Comparison of ENCODE assay signal across 13 cellular contexts in genomic region chr5:123429221-123429954, GRCh38. TPM values are rescaled to one million over a fixed set of nuclear protein-coding genes. Genes with fewer than 3 reads are reported as not detected.
A peak's percentile ranks its signal among the peaks of the same experiment; 100 is the strongest.
DNase-seq lines count a peak whose midpoint lies in the region; ATAC-seq and TF ChIP-seq lines count a peak whose summit lies in the region.
"Had no signal": no experiment of that assay in that cellular context is flagged by ENCODE, and none has a peak within 500 bp of the region (broad histone marks: within the 10 kb centered on the region; RNA-seq: fewer than 3 reads in every experiment).

No MANE protein-coding gene starts in this region.

- peaks cover 3 to 10% (median 6%) of the 10 kb centered on the region in 4 donors for H3K4me1 Mint-ChIP-seq in CD4-positive, CD25-positive, alpha-beta regulatory T cell
- no peaks in the 10 kb centered on the region for H3K4me1 Mint-ChIP-seq in neural progenitor cell

- H3K9me3 Mint-ChIP-seq in CD4-positive, CD25-positive, alpha-beta regulatory T cell, result peaks cover 0 to 3% (median 0%) of the 10 kb centered on the region in 7 donors
- peaks cover 2% of the 10 kb centered on the region for H3K9me3 Mint-ChIP-seq in neural progenitor cell
- H3K9me3 Mint-ChIP-seq: CD4-positive, alpha-beta memory T cell; stimulated activated effector memory CD8-positive, alpha-beta T cell treated with anti-CD3 and anti-CD28 coated beads, Interleukin-12 subunit alpha, Interleukin-12 subunit beta, amount 100 ng/mL, for 72 hours had no signal

- no peak overlapping the region for H3K4me3 ChIP-seq in CD4-positive, CD25-positive, alpha-beta regulatory T cell (ENCODE audit: low read depth, low read length)
- H3K4me3 ChIP-seq in HL-60 (replicated peaks; ENCODE audit: insufficient read depth, low read length), result no peak overlapping the region
- no peak overlapping the region for H3K4me3 ChIP-seq in choroid plexus epithelial cell (ENCODE audit: low read depth, low read length)
- H3K4me3 ChIP-seq in neural progenitor cell, result no peak overlapping the region
- H3K4me3 ChIP-seq in adrenal gland, result no peak overlapping the region
- H3K4me3 ChIP-seq: uterus had no signal

- 87 to 93% (median 88%) methylated on average over 3 of the region's 3 CpGs for WGBS in adrenal gland, 4 donors

- H3K36me3 Mint-ChIP-seq in CD4-positive, CD25-positive, alpha-beta regulatory T cell, result no peaks in the 10 kb centered on the region
- H3K36me3 Mint-ChIP-seq in neural progenitor cell, result no peaks in the 10 kb centered on the region
- H3K36me3 Mint-ChIP-seq: CD4-positive, alpha-beta memory T cell; stimulated activated effector memory CD8-positive, alpha-beta T cell treated with anti-CD3 and anti-CD28 coated beads, Interleukin-12 subunit alpha, Interleukin-12 subunit beta, amount 100 ng/mL, for 72 hours had no signal

- no peak overlapping the region for H3K9ac ChIP-seq in neural progenitor cell

- no peaks in the 10 kb centered on the region for H3K27me3 ChIP-seq in CD4-positive, CD25-positive, alpha-beta regulatory T cell (ENCODE audit: control insufficient read depth, insufficient read depth, low read length)
- H3K27me3 ChIP-seq in HL-60 (ENCODE audit: insufficient read depth, poor library complexity, severe bottlenecking), result no peaks in the 10 kb centered on the region
- H3K27me3 ChIP-seq in neural progenitor cell, result no peaks in the 10 kb centered on the region
- H3K27me3 ChIP-seq in adrenal gland, result no peaks in the 10 kb centered on the region
- H3K27me3 ChIP-seq: uterus had no signal

- TF ChIP-seq POLR2A in adrenal gland (IDR thresholded peaks at IDR 0.05), result no peak

- DNase-seq in CD4-positive, CD25-positive, alpha-beta regulatory T cell, result no peak
- DNase-seq in HL-60 (ENCODE audit: low read depth in 1 of 2, low spot score in 1 of 2), result no peak
- peak; percentile 36 for DNase-seq in choroid plexus epithelial cell (ENCODE audit: low read depth)
- no peak for DNase-seq in neural progenitor cell (ENCODE audit: low spot score)
- no peak for DNase-seq in adrenal gland
- DNase-seq: activated B cell treated with CpG ODN at 0.5 μM for 24 hours; activated T-cell treated with anti-CD3 and anti-CD28 coated beads for 4 hours; CD4-positive, alpha-beta memory T cell; stimulated activated CD4-positive, alpha-beta T cell treated with anti-CD3 and anti-CD28 coated beads, Interleukin-4, amount 100 ng/mL, for 4 hours; uterus had no signal

- no peak for TF ChIP-seq CTCF in HL-60 (IDR thresholded peaks at IDR 0.05; ENCODE audit: insufficient read depth, low read length)
- TF ChIP-seq CTCF in choroid plexus epithelial cell (conservative IDR thresholded peaks at IDR 0.05; ENCODE audit: low read depth, low read length), result no peak
- no peak for TF ChIP-seq CTCF in neural progenitor cell (IDR thresholded peaks at IDR 0.05)
- no peak for TF ChIP-seq CTCF in adrenal gland (IDR thresholded peaks at IDR 0.05)

- H4K20me1 ChIP-seq in neural progenitor cell (ENCODE audit: low read depth), result no peaks in the 10 kb centered on the region

- H3F3A ChIP-seq in neural progenitor cell (ENCODE audit: low read depth), result no peaks in the 10 kb centered on the region

- no peaks in the 10 kb centered on the region for H3K79me2 ChIP-seq in neural progenitor cell (ENCODE audit: low read depth)

- no peak for ATAC-seq in CD4-positive, CD25-positive, alpha-beta regulatory T cell (ENCODE audit: low read depth in 2 of 2)
- ATAC-seq in HG02571 (IDR thresholded peaks at IDR 0.05; ENCODE audit: unreplicated experiment) (no peak), GM18868 (IDR thresholded peaks at IDR 0.05; ENCODE audit: unreplicated experiment) (no peak)
- ATAC-seq: stimulated activated effector memory CD8-positive, alpha-beta T cell treated with anti-CD3 and anti-CD28 coated beads, Interleukin-12 subunit alpha, Interleukin-12 subunit beta, amount 100 ng/mL, for 72 hours had no signal

- no peak overlapping the region for H3K4me2 ChIP-seq in neural progenitor cell

- no peak overlapping the region for H3K27ac ChIP-seq in CD4-positive, CD25-positive, alpha-beta regulatory T cell (ENCODE audit: insufficient read depth, low read length, poor library complexity, severe bottlenecking)
- H3K27ac ChIP-seq in HL-60 (replicated peaks) (peak overlapping the region; percentile 94), neural progenitor cell (no peak overlapping the region), adrenal gland (no peak overlapping the region)
- H3K27ac ChIP-seq: uterus had no signal

- H3K4me3 Mint-ChIP-seq in CD4-positive, CD25-positive, alpha-beta regulatory T cell, result no peak overlapping the region
- H3K4me3 Mint-ChIP-seq in neural progenitor cell, result no peak overlapping the region
- H3K4me3 Mint-ChIP-seq: activated B cell treated with CpG ODN at 0.5 μM for 24 hours; CD4-positive, alpha-beta memory T cell; stimulated activated effector memory CD8-positive, alpha-beta T cell treated with anti-CD3 and anti-CD28 coated beads, Interleukin-12 subunit alpha, Interleukin-12 subunit beta, amount 100 ng/mL, for 72 hours had no signal

- H3K27me3 Mint-ChIP-seq in CD4-positive, CD25-positive, alpha-beta regulatory T cell, result peaks cover 9% of the 10 kb centered on the region
- peaks cover 2% of the 10 kb centered on the region for H3K27me3 Mint-ChIP-seq in neural progenitor cell (ENCODE audit: insufficient read depth, low read depth)

- H2AFZ ChIP-seq in neural progenitor cell (replicated peaks), result no peak overlapping the region

- intact Hi-C loops in adrenal gland (cut with DNase I), result loop anchor here (10.0 kb wide), 2 partner anchors 75 to 185 kb away; no protein-coding TSS in a partner anchor

- H3K36me3 ChIP-seq in CD4-positive, CD25-positive, alpha-beta regulatory T cell (ENCODE audit: control insufficient read depth, insufficient read depth, low read length), result no peaks in the 10 kb centered on the region
- no peaks in the 10 kb centered on the region for H3K36me3 ChIP-seq in neural progenitor cell
- no peaks in the 10 kb centered on the region for H3K36me3 ChIP-seq in adrenal gland (replicated peaks in 1 of 2)
- H3K36me3 ChIP-seq: uterus had no signal

- H3K9me3 ChIP-seq in CD4-positive, CD25-positive, alpha-beta regulatory T cell (ENCODE audit: control insufficient read depth in 2 of 2, low read length in 2 of 2), result no peaks in the 10 kb centered on the region
- H3K9me3 ChIP-seq in neural progenitor cell (ENCODE audit: low read depth) (no peaks in the 10 kb centered on the region), adrenal gland (replicated peaks in 1 of 3) (no peaks in the 10 kb centered on the region)
- H3K9me3 ChIP-seq: uterus had no signal

- peak overlapping the region in 2 of 3 donors; percentile 1 to 67 for H3K27ac Mint-ChIP-seq in CD4-positive, CD25-positive, alpha-beta regulatory T cell
- H3K27ac Mint-ChIP-seq in neural progenitor cell, result peak overlapping the region; percentile 47
- H3K27ac Mint-ChIP-seq: activated B cell treated with CpG ODN at 0.5 μM for 24 hours; CD4-positive, alpha-beta memory T cell; stimulated activated effector memory CD8-positive, alpha-beta T cell treated with anti-CD3 and anti-CD28 coated beads, Interleukin-12 subunit alpha, Interleukin-12 subunit beta, amount 100 ng/mL, for 72 hours had no signal

- H3K4me1 ChIP-seq in CD4-positive, CD25-positive, alpha-beta regulatory T cell (ENCODE audit: control insufficient read depth, insufficient read depth, low read length, poor library complexity, severe bottlenecking), result peaks cover under 1% of the 10 kb centered on the region
- H3K4me1 ChIP-seq in neural progenitor cell, result no peaks in the 10 kb centered on the region
- H3K4me1 ChIP-seq in adrenal gland (replicated peaks in 1 of 2), result peaks cover 0 to under 1% of the 10 kb centered on the region in 2 donors
- H3K4me1 ChIP-seq: uterus had no signal

RNA-seq across cellular contexts. Expression of gene CEP120, which starts 6.2 kb away (rescaled TPM):
- total RNA-seq in CD4-positive, CD25-positive, alpha-beta regulatory T cell, result 79.9 TPM
- polyA plus RNA-seq in CD4-positive, CD25-positive, alpha-beta regulatory T cell, result 10 to 100 TPM; 24.7 to 33.0 (median 29.4) TPM
- total RNA-seq in neural progenitor cell (ENCODE audit: low replicate concordance) (25.2 and 38.5 TPM in 2 replicates), adrenal gland (10 to 100 TPM; 13.5 to 28.5 (median 19.6) TPM)
- 10 to 100 TPM in 1 of 3 donors, 1 to 10 TPM in 2; 4.2 to 20.5 (median 8.4) TPM for polyA plus RNA-seq in adrenal gland
